In the genomic region with DNA sequence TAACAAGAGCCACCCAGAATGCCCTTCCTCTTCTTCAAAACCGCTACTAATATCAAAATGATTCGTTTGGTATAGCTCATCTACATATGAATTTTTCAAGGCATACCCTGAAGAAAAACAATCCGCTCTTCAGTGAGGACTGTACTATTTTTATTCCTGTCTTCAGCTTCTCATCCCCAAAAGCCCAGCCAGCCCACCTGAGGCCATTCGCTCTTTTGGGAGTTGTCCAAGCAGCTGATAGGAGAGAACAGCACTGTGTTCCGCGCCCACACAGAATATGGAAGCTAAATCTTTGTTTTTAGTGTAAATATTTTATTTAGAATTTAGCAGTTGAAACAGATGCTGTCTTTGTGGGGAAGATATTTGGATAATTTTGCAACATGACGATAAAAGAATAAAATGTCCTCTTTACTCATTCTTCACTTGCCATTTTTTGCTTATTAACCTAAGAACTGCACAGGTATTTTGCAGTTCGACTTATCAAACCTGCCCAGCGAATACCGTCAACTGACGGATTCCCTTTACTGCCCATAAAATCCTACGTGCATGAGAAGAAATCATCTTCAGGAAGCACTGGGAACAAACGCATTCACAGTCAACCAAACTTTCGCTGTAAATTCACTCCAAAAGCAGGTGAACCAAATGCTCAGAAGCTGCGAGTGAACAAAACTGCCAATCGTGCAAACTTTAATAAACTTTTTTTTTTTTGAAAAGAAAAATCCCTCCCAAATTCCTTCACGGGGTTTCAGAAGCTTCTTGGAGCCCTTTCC, we compare ENCODE assay signal across 10 cellular contexts. TPM values are rescaled to one million over a fixed set of nuclear protein-coding genes. Genes with fewer than 3 reads are reported as not detected.
DNase-seq lines count a peak whose midpoint lies in the region; ATAC-seq and TF ChIP-seq lines count a peak whose summit lies in the region.
"Had no signal": no experiment of that assay in that cellular context is flagged by ENCODE, and none has a peak within 500 bp of the region (broad histone marks: within the 10 kb centered on the region; RNA-seq: fewer than 3 reads in every experiment).

No MANE protein-coding gene starts in this region.

- ATAC-seq in naive thymus-derived CD8-positive, alpha-beta T cell = no peak
- no peak for ATAC-seq in aorta (ENCODE audit: low FRiP score)
- ATAC-seq in GM18505 (IDR thresholded peaks at IDR 0.05; ENCODE audit: unreplicated experiment) = no peak

- POLR2A ChIA-PET in naive thymus-derived CD8-positive, alpha-beta T cell (lab: Charles Lee) = no interaction called here

- peak overlapping the region; percentile 53 for H3K4me3 ChIP-seq in epithelial cell of proximal tubule (ENCODE audit: low read depth, low read length)
- no peak overlapping the region for H3K4me3 ChIP-seq in aorta (ENCODE audit: low read length in 2 of 2)

- TF ChIP-seq POLR2A in GM18505 (IDR thresholded peaks at IDR 0.05; ENCODE audit: borderline replicate concordance, extremely low read depth, insufficient read depth, insufficient read length) = no peak

- H3K4me3 Mint-ChIP-seq in IgD-negative memory B cell = peak overlapping the region in 2 of 4 donors; percentile 70 to 82
- H3K4me3 Mint-ChIP-seq in naive thymus-derived CD8-positive, alpha-beta T cell = peak overlapping the region in 8 of 10 donors; percentile 14 to 81 (median 73)

- H3K4me1 ChIP-seq in aorta (ENCODE audit: control insufficient read depth in 1 of 2, insufficient read depth in 2 of 2, low read length in 2 of 2) = no peaks in the 10 kb centered on the region

- H3K27ac ChIP-seq in aorta (ENCODE audit: low read depth in 1 of 2, low read length in 2 of 2) = no peak overlapping the region

- WGBS in aorta, 2 donors = 77 to 84% methylated on average over 17 of the region's 17 CpGs

- H3K36me3 Mint-ChIP-seq in IgD-negative memory B cell = no peaks in the 10 kb centered on the region
- H3K36me3 Mint-ChIP-seq in naive thymus-derived CD8-positive, alpha-beta T cell = peaks cover 0 to 8% (median 7%) of the 10 kb centered on the region in 3 donors

- peak; percentile 22 for DNase-seq in 8988T
- no peak for DNase-seq in epithelial cell of proximal tubule (ENCODE audit: low read depth)
- no peak for DNase-seq in naive thymus-derived CD8-positive, alpha-beta T cell
- DNase-seq in Ammon's horn (ENCODE audit: low spot score) = no peak
- no peak for DNase-seq in stimulated activated CD4-positive, alpha-beta T cell treated with anti-CD3 and anti-CD28 coated beads, Interleukin-15, amount 100 ng/mL, for 24 hours
- no peak for DNase-seq in aorta
- DNase-seq: DMS 273 treated with DMSO at 0.1 percent for 48 hours; stimulated activated CD4-positive, alpha-beta T cell treated with anti-CD3 and anti-CD28 coated beads, Interleukin-4, amount 100 ng/mL, for 24 hours had no signal

- no peaks in the 10 kb centered on the region for H3K9me3 ChIP-seq in aorta (ENCODE audit: control insufficient read depth, low read length)

- no peaks in the 10 kb centered on the region for H3K36me3 ChIP-seq in aorta (ENCODE audit: control insufficient read depth in 1 of 2, insufficient read depth in 2 of 2, low read length in 1 of 2)

- peak overlapping the region; percentile 13 to 31 (median 31) for H3K27ac Mint-ChIP-seq in IgD-negative memory B cell
- no peak overlapping the region for H3K27ac Mint-ChIP-seq in naive thymus-derived CD8-positive, alpha-beta T cell

- TF ChIP-seq CTCF in epithelial cell of proximal tubule (conservative IDR thresholded peaks at IDR 0.05; ENCODE audit: low read depth, low read length) = no peak

- intact Hi-C loops in aorta (cut with DNase I) = no loop called here

- peaks cover 0 to 9% (median 7%) of the 10 kb centered on the region in 3 donors for H3K4me1 Mint-ChIP-seq in IgD-negative memory B cell
- peaks cover 4 to 23% (median 17%) of the 10 kb centered on the region in 4 donors for H3K4me1 Mint-ChIP-seq in naive thymus-derived CD8-positive, alpha-beta T cell

- H3K27me3 ChIP-seq in aorta (ENCODE audit: control insufficient read depth in 1 of 2, insufficient read depth in 2 of 2, low read length in 1 of 2) = no peaks in the 10 kb centered on the region

- H3K9me3 Mint-ChIP-seq in IgD-negative memory B cell = peaks cover 0 to 11% (median 2%) of the 10 kb centered on the region in 3 donors
- H3K9me3 Mint-ChIP-seq in naive thymus-derived CD8-positive, alpha-beta T cell = peaks cover 0 to 13% (median 4%) of the 10 kb centered on the region in 9 donors

- H3K27me3 Mint-ChIP-seq in IgD-negative memory B cell = peaks cover 27% of the 10 kb centered on the region
- H3K27me3 Mint-ChIP-seq in naive thymus-derived CD8-positive, alpha-beta T cell = peaks cover 32 to 70% (median 47%) of the 10 kb centered on the region in 5 donors

RNA-seq across cellular contexts. Expression of gene ZNF521, which starts 3.4 kb away (rescaled TPM):
- polyA plus RNA-seq in IgD-negative memory B cell (not detected), aorta (1 to 10 TPM in 1 of 2 donors, under 1 TPM in 1; 0.84 to 2.9 TPM)
- total RNA-seq in epithelial cell of proximal tubule (2.0 and 12.2 TPM in 2 replicates), aorta (10 to 100 TPM; 26.4 to 88.7 TPM)
- under 1 TPM in 1 of 2 experiments, not detected in 1; 0.62 TPM for total RNA-seq in naive thymus-derived CD8-positive, alpha-beta T cell
- not detected for polyA plus RNA-seq in naive thymus-derived CD8-positive, alpha-beta T cell

Comparison
In these comparisons a context has a peak if more than half of its experiments do, and no peak if none do; other contexts are left out.
1. H3K27ac Mint-ChIP-seq: peak in IgD-negative memory B cell (3 of 3); none in naive thymus-derived CD8-positive, alpha-beta T cell (0 of 10).